ENCODE assay signal across 8 cellular contexts in genomic region chr19:3095375-3096191, GRCh38. TPM values are rescaled to one million over a fixed set of nuclear protein-coding genes. Genes with fewer than 3 reads are reported as not detected.
DNase-seq lines count a peak whose midpoint lies in the region; ATAC-seq and TF ChIP-seq lines count a peak whose summit lies in the region.

No MANE protein-coding gene starts in this region.

- peaks cover 16 to 34% (median 29%) of the 10 kb centered on the region in 4 donors for H3K4me1 Mint-ChIP-seq in naive thymus-derived CD8-positive, alpha-beta T cell
- peaks cover 12% of the 10 kb centered on the region for H3K4me1 Mint-ChIP-seq in type B pancreatic cell (ENCODE audit: unreplicated experiment)

- no peak for TF ChIP-seq CTCF in coronary artery (IDR thresholded peaks at IDR 0.05)
- TF ChIP-seq CTCF in type B pancreatic cell (conservative IDR thresholded peaks at IDR 0.05): no peak

- peak overlapping the region in 8 of 10 donors; percentile 72 to 93 (median 89) for H3K27ac Mint-ChIP-seq in naive thymus-derived CD8-positive, alpha-beta T cell
- H3K27ac Mint-ChIP-seq in type B pancreatic cell: peak overlapping the region; percentile 72

- no peaks in the 10 kb centered on the region for H3K36me3 Mint-ChIP-seq in naive thymus-derived CD8-positive, alpha-beta T cell
- H3K36me3 Mint-ChIP-seq in type B pancreatic cell: no peaks in the 10 kb centered on the region

- H3K9me3 Mint-ChIP-seq in naive thymus-derived CD8-positive, alpha-beta T cell: no peaks in the 10 kb centered on the region
- no peaks in the 10 kb centered on the region for H3K9me3 Mint-ChIP-seq in type B pancreatic cell

- H3K27me3 Mint-ChIP-seq in naive thymus-derived CD8-positive, alpha-beta T cell: peaks cover 0 to 7% (median 0%) of the 10 kb centered on the region in 5 donors
- no peaks in the 10 kb centered on the region for H3K27me3 Mint-ChIP-seq in type B pancreatic cell

- H3K4me3 Mint-ChIP-seq in naive thymus-derived CD8-positive, alpha-beta T cell: peak overlapping the region; percentile 73 to 92 (median 84)
- peak overlapping the region; percentile 91 for H3K4me3 Mint-ChIP-seq in type B pancreatic cell

- peak overlapping the region; percentile 99 for H3K4me3 ChIP-seq in coronary artery

- DNase-seq in HCEC 1CT: peak; percentile 8
- DNase-seq in activated CD4-positive, alpha-beta T cell treated with anti-CD3 and anti-CD28 coated beads for 1 hour: peak; percentile 40
- no peak for DNase-seq in coronary artery (ENCODE audit: low spot score)
- peak; percentile 18 to 88 (median 79) for DNase-seq in naive thymus-derived CD8-positive, alpha-beta T cell
- no peak for DNase-seq in type B pancreatic cell (ENCODE audit: extremely low spot score, unreplicated experiment)
- no peak for DNase-seq in superior temporal gyrus (ENCODE audit: extremely low spot score)

- peak; percentile 63 to 82 for ATAC-seq in naive thymus-derived CD8-positive, alpha-beta T cell
- ATAC-seq in GM18873 (IDR thresholded peaks at IDR 0.05; ENCODE audit: low FRiP score, unreplicated experiment) (no peak), HG03565 (IDR thresholded peaks at IDR 0.05; ENCODE audit: unreplicated experiment) (no peak)

- POLR2A ChIA-PET in naive thymus-derived CD8-positive, alpha-beta T cell (lab: Charles Lee): interaction anchor here (0.6 to 1.5 kb wide), 2 partner anchors 12 to 35 kb away, joined by 3 read pairs; no protein-coding TSS in a partner anchor

- H3K27ac ChIP-seq in coronary artery: peak overlapping the region; percentile 29 to 83

RNA-seq across cellular contexts. Expression of gene GNA11, which starts 1.4 kb away (rescaled TPM):
- 1 to 10 TPM; 5.1 to 5.4 TPM for total RNA-seq in naive thymus-derived CD8-positive, alpha-beta T cell
- under 1 TPM; 0.43 to 0.60 (median 0.47) TPM for polyA plus RNA-seq in naive thymus-derived CD8-positive, alpha-beta T cell
- 46.9 and 62.0 TPM in 2 replicates for total RNA-seq in type B pancreatic cell (ENCODE audit: low replicate concordance)

RNA-seq across cellular contexts. Expression of gene TLE5, which starts 33.3 kb away (rescaled TPM):
- total RNA-seq in naive thymus-derived CD8-positive, alpha-beta T cell: 100 to 1,000 TPM; 981 to 983 TPM
- polyA plus RNA-seq in naive thymus-derived CD8-positive, alpha-beta T cell: 100 to 1,000 TPM; 451 to 924 (median 555) TPM
- total RNA-seq in type B pancreatic cell (ENCODE audit: low replicate concordance): 302 and 418 TPM in 2 replicates

RNA-seq across cellular contexts. Expression of gene GNA15, which starts 40.2 kb away (rescaled TPM):
- total RNA-seq in naive thymus-derived CD8-positive, alpha-beta T cell: under 1 TPM; 0.36 to 0.39 TPM
- under 1 TPM in 1 of 3 donors, not detected in 2; 0.19 TPM for polyA plus RNA-seq in naive thymus-derived CD8-positive, alpha-beta T cell
- total RNA-seq in type B pancreatic cell (ENCODE audit: low replicate concordance): 1.6 and 3.9 TPM in 2 replicates

Comparison
In these comparisons a context has a peak if more than half of its experiments do, and no peak if none do; other contexts are left out.
1. DNase-seq: peak in HCEC 1CT (single experiment), activated CD4-positive, alpha-beta T cell treated with anti-CD3 and anti-CD28 coated beads for 1 hour (single experiment) and naive thymus-derived CD8-positive, alpha-beta T cell (10 of 10); none in coronary artery (single experiment), type B pancreatic cell (single experiment) and superior temporal gyrus (single experiment).
2. ATAC-seq: peak in naive thymus-derived CD8-positive, alpha-beta T cell (2 of 2); none in GM18873 (single experiment) and HG03565 (single experiment).